ENCODE assay signal across 8 cellular contexts in the genomic region with DNA sequence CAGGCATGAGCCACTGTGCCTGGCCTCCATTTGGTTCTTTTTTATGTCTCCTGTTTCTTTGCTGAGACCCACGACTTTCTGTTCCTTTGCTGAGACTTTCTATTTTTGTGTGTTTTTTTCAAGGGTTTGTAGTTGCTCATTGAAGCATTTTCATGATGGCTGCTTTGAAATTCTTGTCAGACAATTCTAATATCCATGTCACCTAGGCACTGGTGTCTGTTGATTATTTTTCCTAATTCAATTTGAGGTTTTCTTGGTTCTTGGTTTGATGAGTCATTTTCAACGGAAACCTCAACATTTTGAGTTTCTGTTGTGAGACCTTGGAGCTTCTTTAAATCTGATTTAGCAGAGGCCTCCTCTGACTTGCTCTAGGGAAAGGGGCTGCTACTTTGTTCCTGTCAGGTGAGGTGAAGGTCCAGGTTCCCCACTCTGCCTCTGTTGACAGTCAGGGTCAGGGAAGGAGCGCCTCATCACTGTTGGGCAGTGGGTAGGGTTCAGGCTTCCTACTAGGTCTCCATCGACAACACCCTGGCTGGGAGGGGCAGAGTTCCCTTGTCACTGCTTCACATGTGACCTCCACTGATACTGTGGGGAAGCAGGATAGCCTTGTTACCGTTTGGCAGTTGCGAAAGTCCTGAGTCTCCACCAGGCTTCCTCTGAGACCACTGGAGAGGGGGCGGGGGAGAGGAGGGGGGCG.
DNase-seq lines count a peak whose midpoint lies in the region; ATAC-seq, FAIRE-seq and TF ChIP-seq lines count a peak whose summit lies in the region.

No MANE protein-coding gene starts in this region.

- H3K27me3 ChIP-seq in effector memory CD4-positive, alpha-beta T cell (replicated peaks; ENCODE audit: control insufficient read depth, insufficient read depth, low read length, poor library complexity, severe bottlenecking) = no peaks in the 10 kb centered on the region

- H3K4me3 Mint-ChIP-seq in naive thymus-derived CD8-positive, alpha-beta T cell = peak overlapping the region; percentile 12 to 83 (median 66)

- peaks cover 21 to 53% (median 37%) of the 10 kb centered on the region in 4 donors for H3K4me1 Mint-ChIP-seq in naive thymus-derived CD8-positive, alpha-beta T cell

- H3K27me3 Mint-ChIP-seq in naive thymus-derived CD8-positive, alpha-beta T cell = no peaks in the 10 kb centered on the region

- POLR2A ChIA-PET in naive thymus-derived CD8-positive, alpha-beta T cell (lab: Charles Lee) = interaction anchor here (0.5 to 0.8 kb wide), 2 partner anchors 262 to 264 kb away, joined by 3 to 7 read pairs; a partner anchor contains a TSS

- peak overlapping the region; percentile 67 for H3K27ac ChIP-seq in effector memory CD4-positive, alpha-beta T cell (ENCODE audit: insufficient read depth, low read length, poor library complexity, severe bottlenecking)

- peaks cover 13% of the 10 kb centered on the region for H3K4me1 ChIP-seq in effector memory CD4-positive, alpha-beta T cell (ENCODE audit: control insufficient read depth, insufficient read depth, low read length, poor library complexity, severe bottlenecking)

- no peak for TF ChIP-seq POLR2A in H54 (IDR thresholded peaks at IDR 0.05; ENCODE audit: low read depth, low read length)

- ATAC-seq in GM18858 (IDR thresholded peaks at IDR 0.05; ENCODE audit: unreplicated experiment) (peak; percentile 57), GM19455 (IDR thresholded peaks at IDR 0.05; ENCODE audit: unreplicated experiment) (no peak)
- ATAC-seq in naive thymus-derived CD8-positive, alpha-beta T cell = peak; percentile 52 to 74

- H3K4me3 ChIP-seq in effector memory CD4-positive, alpha-beta T cell (ENCODE audit: insufficient read depth, low read depth, low read length, poor library complexity, severe bottlenecking) = peak overlapping the region; percentile 36

- DNase-seq in HuH-7 (ENCODE audit: low spot score) = peak; percentile 83
- peak in 3 of 4 experiments; percentile 7 to 18 (median 15) for DNase-seq in activated CD4-positive, CD25-positive, alpha-beta regulatory T cell (lab: John Stamatoyannopoulos, UW)
- peak; percentile 17 to 31 (median 27) for DNase-seq in effector memory CD4-positive, alpha-beta T cell
- DNase-seq in naive thymus-derived CD8-positive, alpha-beta T cell = peak in 5 of 10 donors; percentile 8 to 49 (median 32)
- DNase-seq in H54 (ENCODE audit: insufficient read length, low spot score) = no peak
- no peak for DNase-seq in middle frontal gyrus (ENCODE audit: extremely low spot score, low spot score)

- no peaks in the 10 kb centered on the region for H3K9me3 ChIP-seq in effector memory CD4-positive, alpha-beta T cell (ENCODE audit: control insufficient read depth, low read length)

- peak overlapping the region; percentile 2 to 96 (median 83) for H3K27ac Mint-ChIP-seq in naive thymus-derived CD8-positive, alpha-beta T cell

- no peaks in the 10 kb centered on the region for H3K36me3 ChIP-seq in effector memory CD4-positive, alpha-beta T cell (ENCODE audit: control insufficient read depth, insufficient read depth, low read length)

- FAIRE-seq in H54 (lab: Jason Lieb, UNC) = no peak

- H3K36me3 Mint-ChIP-seq in naive thymus-derived CD8-positive, alpha-beta T cell = peaks cover 0 to 12% (median 9%) of the 10 kb centered on the region in 3 donors

- H3K9me3 Mint-ChIP-seq in naive thymus-derived CD8-positive, alpha-beta T cell = peaks cover 0 to 11% (median 6%) of the 10 kb centered on the region in 9 donors

Comparison
In these comparisons a context has a peak if more than half of its experiments do, and no peak if none do; other contexts are left out.
1. DNase-seq: peak in HuH-7 (single experiment), activated CD4-positive, CD25-positive, alpha-beta regulatory T cell (3 of 4) and effector memory CD4-positive, alpha-beta T cell (3 of 3); none in H54 (single experiment) and middle frontal gyrus (single experiment).